ENCODE assay signal across 18 cellular contexts in genomic region chr11:106426696-106427095, GRCh38.
DNase-seq lines count a peak whose midpoint lies in the region; ATAC-seq, FAIRE-seq and TF ChIP-seq lines count a peak whose summit lies in the region.
"Had no signal": no experiment of that assay in that cellular context is flagged by ENCODE, and none has a peak within 500 bp of the region (broad histone marks: within the 10 kb centered on the region; RNA-seq: fewer than 3 reads in every experiment).

No MANE protein-coding gene starts in this region.

- no peaks in the 10 kb centered on the region for H3K27me3 Mint-ChIP-seq in MCF 10A (ENCODE audit: insufficient read depth, unreplicated experiment)

- ATAC-seq in HG03139 (IDR thresholded peaks at IDR 0.05; ENCODE audit: unreplicated experiment): no peak
- ATAC-seq: GM12878, HCT116 had no signal

- H3K4me1 Mint-ChIP-seq in MCF 10A (ENCODE audit: insufficient read depth, unreplicated experiment): peaks cover 19% of the 10 kb centered on the region

- H3K36me3 ChIP-seq in breast epithelium (no peaks in the 10 kb centered on the region), bronchial epithelial cell (ENCODE audit: control insufficient read depth, insufficient read depth, low read length) (no peaks in the 10 kb centered on the region), kidney (ENCODE audit: control insufficient read depth in 1 of 2, insufficient read depth in 2 of 2, low read length in 2 of 2) (no peaks in the 10 kb centered on the region)
- H3K36me3 ChIP-seq: BLaER1 had no signal

- peak; percentile 7 for DNase-seq in MCF 10A (ENCODE audit: unreplicated experiment)
- no peak for DNase-seq in breast epithelium (ENCODE audit: low spot score in 2 of 2)
- peak; percentile 73 for DNase-seq in bronchial epithelial cell (ENCODE audit: low read depth)
- DNase-seq in kidney: no peak
- DNase-seq in RPMI8226: no peak
- DNase-seq in SIG-M5 treated with dmso at 0.1 percent for 504 hours (lab: John Stamatoyannopoulos, UW; ENCODE audit: unreplicated experiment): no peak
- DNase-seq: AML-193, Calu3, DMS 273 treated with DMSO at 0.1 percent for 48 hours, GM23248 had no signal

- intact Hi-C loops in MCF 10A (cut with micrococcal nuclease) (no loop called here), breast epithelium (cut with DNase I; ENCODE audit: low total_unique reads) (no loop called here), kidney (cut with DNase I) (no loop called here)

- H3K9me3 Mint-ChIP-seq in MCF 10A (ENCODE audit: unreplicated experiment): no peaks in the 10 kb centered on the region

- no peak for TF ChIP-seq POLR2A in breast epithelium (IDR thresholded peaks at IDR 0.05)

- H3K27me3 ChIP-seq in breast epithelium: no peaks in the 10 kb centered on the region
- no peaks in the 10 kb centered on the region for H3K27me3 ChIP-seq in bronchial epithelial cell (ENCODE audit: control insufficient read depth, insufficient read depth, low read length)
- H3K27me3 ChIP-seq: BLaER1 had no signal

- no peak overlapping the region for H3K4me3 Mint-ChIP-seq in MCF 10A (ENCODE audit: unreplicated experiment)

- no peaks in the 10 kb centered on the region for H3K9me3 ChIP-seq in breast epithelium
- no peaks in the 10 kb centered on the region for H3K9me3 ChIP-seq in kidney (ENCODE audit: control insufficient read depth in 1 of 2, low read length in 2 of 2)
- H3K9me3 ChIP-seq: BLaER1 had no signal

- POLR2A ChIA-PET in MCF 10A (lab: Yijun Ruan, JAX): no interaction called here

- H3K9ac ChIP-seq in kidney (ENCODE audit: low read length in 2 of 2): no peak overlapping the region
- H3K9ac ChIP-seq: BLaER1, GM23248 had no signal

- H3K4me1 ChIP-seq in breast epithelium (no peaks in the 10 kb centered on the region), kidney (ENCODE audit: control insufficient read depth in 1 of 2, insufficient read depth in 1 of 2, low read depth in 1 of 2, low read length in 2 of 2) (no peaks in the 10 kb centered on the region)
- H3K4me1 ChIP-seq: BLaER1 had no signal

- no TSS peak for BruUV-seq in MCF 10A (replicated peaks; lab: Mats Ljungman, UMichigan)

- CTCF ChIA-PET in MCF 10A (lab: Yijun Ruan, JAX): interaction anchor here (0.9 kb wide), 1 partner anchor 26 kb away, joined by 3 read pairs; no protein-coding TSS in a partner anchor

- TF ChIP-seq CTCF in MCF 10A (IDR thresholded peaks at IDR 0.05; ENCODE audit: unreplicated experiment) (no peak), breast epithelium (IDR thresholded peaks at IDR 0.05) (no peak), bronchial epithelial cell (IDR thresholded peaks at IDR 0.05; ENCODE audit: insufficient read depth, low read length, severe bottlenecking) (no peak), kidney (IDR thresholded peaks at IDR 0.05; ENCODE audit: borderline replicate concordance, extremely low read depth, insufficient read depth) (no peak)

- H3K27ac ChIP-seq in breast epithelium (no peak overlapping the region), kidney (ENCODE audit: low read depth in 2 of 2, low read length in 2 of 2) (no peak overlapping the region)
- H3K27ac ChIP-seq: 22Rv1, BLaER1, GM23248, HL-60 had no signal

- FAIRE-seq in bronchial epithelial cell (lab: Jason Lieb, UNC): no peak
- peak; percentile 8 for FAIRE-seq in kidney (lab: Jason Lieb, UNC)
- FAIRE-seq: GM12878, GM18507, H54 had no signal

- H3K36me3 Mint-ChIP-seq in MCF 10A (ENCODE audit: insufficient read depth, unreplicated experiment): no peaks in the 10 kb centered on the region

- no peak overlapping the region for H3K4me3 ChIP-seq in breast epithelium
- H3K4me3 ChIP-seq in bronchial epithelial cell (ENCODE audit: low read depth, low read length): no peak overlapping the region
- no peak overlapping the region for H3K4me3 ChIP-seq in kidney (ENCODE audit: low read length in 2 of 2)
- H3K4me3 ChIP-seq: BLaER1, GM12878, GM23248 had no signal

- H3K27ac Mint-ChIP-seq in MCF 10A (ENCODE audit: low read depth, unreplicated experiment): no peak overlapping the region

Comparison
In these comparisons a context has a peak if more than half of its experiments do, and no peak if none do; other contexts are left out.
1. DNase-seq: peak in MCF 10A (single experiment) and bronchial epithelial cell (single experiment); none in breast epithelium (0 of 2), kidney (single experiment), RPMI8226 (single experiment) and SIG-M5 treated with dmso at 0.1 percent for 504 hours (single experiment).